ENCODE assay signal across 8 cellular contexts in genomic region chr17:77959216-77959925, GRCh38. TPM values are rescaled to one million over a fixed set of nuclear protein-coding genes. Genes with fewer than 3 reads are reported as not detected.
A peak's percentile ranks its signal among the peaks of the same experiment; 100 is the strongest.
DNase-seq lines count a peak whose midpoint lies in the region; ATAC-seq, FAIRE-seq and TF ChIP-seq lines count a peak whose summit lies in the region.

No MANE protein-coding gene starts in this region.

- no peak for TF ChIP-seq CTCF in A549 (IDR thresholded peaks at IDR 0.05)

- no peak for TF ChIP-seq POLR2A in A549 (IDR thresholded peaks at IDR 0.05; ENCODE audit: low read length)

- whole genome bisulfite sequencing in A549 (ENCODE audit: missing lambda C conversion rate): 22% methylated on average over 61 of the region's 75 CpGs
- no CpG with 5 or more reads among the region's 75 CpGs for WGBS in iPS DF 6.9 (ENCODE audit: insufficient coverage, insufficient read length)

- no peak for TF ChIP-seq EP300 in A549 (IDR thresholded peaks at IDR 0.05)

- CTCF ChIA-PET in A549 (lab: Yijun Ruan, JAX): interaction anchor here (1.2 to 2.1 kb wide), 3 partner anchors 12 to 417 kb away, joined by 3 to 8 read pairs (median 4); no protein-coding TSS in a partner anchor

- no peak for FAIRE-seq in A549 (lab: Jason Lieb, UNC)

- peak overlapping the region; percentile 69 for H3K9ac ChIP-seq in NT2/D1 (ENCODE audit: insufficient read length, low read depth)

- DNase-seq in A549 (ENCODE audit: low read depth in 1 of 2, low spot score in 1 of 2) (peak in 1 of 2 experiments; percentile 48), NT2/D1 (ENCODE audit: low read depth, low spot score) (no peak), iPS DF 6.9 (ENCODE audit: low read depth, low spot score) (no peak), occipital lobe (lab: John Stamatoyannopoulos, UW) (no peak), dedifferentiated amniotic fluid mesenchymal stem cell (ENCODE audit: extremely low spot score) (no peak)
- DNase-seq in activated naive CD8-positive, alpha-beta T cell treated with anti-CD3 and anti-CD28 coated beads, Interleukin-2, amount 50 U/mL, for 16 hours (ENCODE audit: low read depth, low spot score): peak; percentile 2

- peak overlapping the region; percentile 81 for H3K4me3 ChIP-seq in A549
- H3K4me3 ChIP-seq in NT2/D1 (ENCODE audit: insufficient read length, low read depth): peak overlapping the region; percentile 74
- peak overlapping the region; percentile 70 for H3K4me3 ChIP-seq in iPS DF 6.9 (ENCODE audit: low read length)
- H3K4me3 ChIP-seq in skin epidermis: peak overlapping the region; percentile 33 to 66 (median 57)

- H3K27ac ChIP-seq in A549: peak overlapping the region; percentile 74 to 91
- H3K27ac ChIP-seq in iPS DF 6.9 (ENCODE audit: low read length): no peak overlapping the region
- peak overlapping the region in 11 of 21 experiments; percentile 9 to 83 (median 50) for H3K27ac ChIP-seq in skin epidermis

- H3K9me3 ChIP-seq in A549 (no peaks in the 10 kb centered on the region), NT2/D1 (ENCODE audit: insufficient read depth, low read length) (no peaks in the 10 kb centered on the region), iPS DF 6.9 (ENCODE audit: control insufficient read depth, insufficient read depth, low read length) (no peaks in the 10 kb centered on the region)

- H3K36me3 ChIP-seq in NT2/D1 (ENCODE audit: insufficient read depth, insufficient read length, low read length) (no peaks in the 10 kb centered on the region), iPS DF 6.9 (ENCODE audit: control insufficient read depth, insufficient read depth, low read length) (no peaks in the 10 kb centered on the region)

- POLR2A ChIA-PET in A549 (lab: Yijun Ruan, JAX): interaction anchor here (0.8 to 2.3 kb wide), 13 partner anchors 12 to 440 kb away, joined by 3 to 60 read pairs (median 6); no protein-coding TSS in a partner anchor

- H3K4me1 ChIP-seq in A549: peaks cover 5% of the 10 kb centered on the region; the same call in 2 of the 3 replicates
- H3K4me1 ChIP-seq in NT2/D1 (ENCODE audit: insufficient read depth, insufficient read length): no peaks in the 10 kb centered on the region
- H3K4me1 ChIP-seq in iPS DF 6.9 (ENCODE audit: control insufficient read depth, insufficient read depth, low read length): peaks cover 4% of the 10 kb centered on the region; the same call in 1 of the 2 replicates

- TF ChIP-seq RAD21 in A549 (conservative IDR thresholded peaks at IDR 0.05 in 1 of 2, IDR thresholded peaks at IDR 0.05 in 1 of 2): no peak

- H3K4me2 ChIP-seq in A549: peak overlapping the region; percentile 99

- H3K27me3 ChIP-seq in NT2/D1 (ENCODE audit: insufficient read depth, insufficient read length) (peaks cover 49% of the 10 kb centered on the region), iPS DF 6.9 (ENCODE audit: control insufficient read depth, insufficient read depth, low read length) (peaks cover 13% of the 10 kb centered on the region; the same call in 1 of the 2 replicates)

- ATAC-seq in A549: peak in 1 of 2 experiments; percentile 2; a peak in 1 of 6 replicates
- ATAC-seq in GM21360 (IDR thresholded peaks at IDR 0.05; ENCODE audit: unreplicated experiment): peak; percentile 2

TF ChIP-seq in A549, 52 proteins besides CTCF, POLR2A, EP300 and RAD21:
- TF ChIP-seq RNF2 (IDR thresholded peaks at IDR 0.05; ENCODE audit: borderline replicate concordance, low read depth) (peak; percentile 82; the same call in 1 of the 2 replicates), USF2 (IDR thresholded peaks at IDR 0.05) (no peak)

RNA-seq across cellular contexts. Expression of gene TNRC6C, which starts 0.9 kb away (rescaled TPM):
- polyA plus RNA-seq in A549 (2011; rRNA removed) (1.3 and 3.4 TPM in 2 replicates), A549 (2017; fragmentation: RNase III; extraction: RNeasy Plus Mini Kit Qiagen cat#74134 plus additional on column Dnase treatment) (1.7 to 2.4 TPM (median 1.9 TPM) in 3 replicates)
- polyA plus RNA-seq in A549 (2012; cell fraction: cytosol; rRNA removed): 0.62 and 0.69 TPM in 2 replicates
- polyA plus RNA-seq in A549 (2012; cell fraction: nucleus; rRNA removed): 1.5 and 2.2 TPM in 2 replicates
- 14.7 and 16.0 TPM in 2 replicates for polyA minus RNA-seq in A549 (2011; rRNA and poly(A)+ RNA removed)
- 23.9 TPM for total RNA-seq in occipital lobe
